Comparison of ENCODE assay signal across 1 cellular context in the genomic region with DNA sequence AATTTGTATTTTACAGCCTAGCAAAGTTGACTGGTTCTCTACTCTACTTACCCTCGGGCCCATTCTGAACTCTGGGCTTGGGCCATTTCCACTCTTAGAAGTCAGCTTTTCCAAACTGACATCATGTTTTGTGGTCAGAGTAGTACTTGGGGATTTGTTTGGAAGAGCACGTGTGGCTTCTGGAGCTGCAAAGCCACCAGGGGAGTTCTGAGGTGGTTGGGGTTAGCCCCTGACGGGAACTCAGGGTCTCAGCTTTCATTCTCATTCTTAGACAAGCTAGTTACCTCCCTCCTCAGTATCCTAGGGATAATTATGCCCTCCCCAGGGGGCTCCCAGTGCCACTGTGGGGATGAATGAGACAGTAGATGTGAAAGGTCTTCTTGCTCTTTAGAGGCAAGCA.
TF ChIP-seq lines count a peak whose summit lies in the region.

No MANE protein-coding gene starts in this region.

TF ChIP-seq in HEK293, 187 proteins besides CTCF, POLR2A, EP300 and RAD21 (continued from another document):
- TF ChIP-seq, protein P1, sequence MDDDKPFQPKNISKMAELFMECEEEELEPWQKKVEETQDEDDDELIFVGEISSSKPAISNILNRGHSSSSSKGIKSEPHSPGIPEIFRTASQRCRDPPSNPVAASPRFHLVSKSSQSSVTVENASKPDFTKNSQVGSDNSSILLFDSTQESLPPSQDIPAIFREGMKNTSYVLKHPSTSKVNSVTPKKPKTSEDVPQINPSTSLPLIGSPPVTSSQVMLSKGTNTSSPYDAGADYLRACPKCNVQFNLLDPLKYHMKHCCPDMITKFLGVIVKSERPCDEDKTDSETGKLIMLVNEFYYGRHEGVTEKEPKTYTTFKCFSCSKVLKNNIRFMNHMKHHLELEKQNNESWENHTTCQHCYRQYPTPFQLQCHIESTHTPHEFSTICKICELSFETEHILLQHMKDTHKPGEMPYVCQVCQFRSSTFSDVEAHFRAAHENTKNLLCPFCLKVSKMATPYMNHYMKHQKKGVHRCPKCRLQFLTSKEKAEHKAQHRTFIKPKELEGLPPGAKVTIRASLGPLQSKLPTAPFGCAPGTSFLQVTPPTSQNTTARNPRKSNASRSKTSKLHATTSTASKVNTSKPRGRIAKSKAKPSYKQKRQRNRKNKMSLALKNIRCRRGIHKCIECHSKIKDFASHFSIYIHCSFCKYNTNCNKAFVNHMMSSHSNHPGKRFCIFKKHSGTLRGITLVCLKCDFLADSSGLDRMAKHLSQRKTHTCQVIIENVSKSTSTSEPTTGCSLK (tag by site-specific recombination; IDR thresholded peaks at IDR 0.05) = no peak
- TF ChIP-seq ZNF211 (tag by site-specific recombination; IDR thresholded peaks at IDR 0.05; ENCODE audit: low read depth) (no peak), ZNF114 (tag by site-specific recombination; IDR thresholded peaks at IDR 0.05) (no peak), ZNF324 (tag by site-specific recombination; IDR thresholded peaks at IDR 0.05) (no peak)
